11 cellular contexts compared by ENCODE assay signal in the genomic region with DNA sequence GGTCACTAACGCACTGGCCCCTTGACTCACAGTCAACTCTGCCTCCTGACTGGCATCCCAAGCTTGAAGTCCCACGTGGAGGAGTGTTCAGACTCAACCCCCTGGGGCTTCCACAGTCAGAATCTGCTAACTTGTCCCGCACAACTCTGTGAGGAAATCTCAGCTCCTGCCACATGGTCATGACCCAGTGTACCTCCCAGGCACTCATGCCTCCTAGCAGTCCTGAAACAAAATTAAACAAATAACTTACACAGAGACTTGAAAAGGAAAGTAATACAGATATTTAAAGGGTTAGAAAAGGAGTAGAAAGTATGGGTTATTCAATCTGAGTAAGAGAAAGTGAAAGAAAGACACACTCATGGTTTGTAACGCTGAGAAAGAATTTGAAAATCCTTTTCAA.
DNase-seq lines count a peak whose midpoint lies in the region; ATAC-seq, FAIRE-seq and TF ChIP-seq lines count a peak whose summit lies in the region.
"Had no signal": no experiment of that assay in that cellular context is flagged by ENCODE, and none has a peak within 500 bp of the region (broad histone marks: within the 10 kb centered on the region; RNA-seq: fewer than 3 reads in every experiment).

No MANE protein-coding gene starts in this region.

- H2AFZ ChIP-seq in mammary epithelial cell (ENCODE audit: low read depth, low read length): no peak overlapping the region
- H2AFZ ChIP-seq in GM12878 (ENCODE audit: control insufficient read depth, low read depth, low read length): peak overlapping the region; percentile 33
- H2AFZ ChIP-seq: GM23248 had no signal

- no peaks in the 10 kb centered on the region for H3K9me3 Mint-ChIP-seq in MCF 10A (ENCODE audit: unreplicated experiment)

- POLR2A ChIA-PET in MCF 10A (lab: Yijun Ruan, JAX) (interaction anchor here (0.7 to 1.8 kb wide), 6 partner anchors 9 to 504 kb away, joined by 3 to 6 read pairs (median 4); no protein-coding TSS in a partner anchor), GM12878 (lab: Charles Lee) (no interaction called here)

- H3K36me3 ChIP-seq in mammary epithelial cell (ENCODE audit: insufficient read depth, low read length) (no peaks in the 10 kb centered on the region), GM12878 (ENCODE audit: control insufficient read depth in 2 of 2, insufficient read depth in 2 of 2, low read length in 1 of 2) (peaks cover 0 to 2% of the 10 kb centered on the region in 2 experiments; a peak in 1 of 4 replicates), stomach (peaks cover 0 to 20% (median 5%) of the 10 kb centered on the region in 4 donors), pancreas (no peaks in the 10 kb centered on the region)

- TF ChIP-seq EP300 in GM12878 (IDR thresholded peaks at IDR 0.05; ENCODE audit: borderline replicate concordance in 1 of 2, control insufficient read depth in 1 of 2, low read depth in 2 of 2, low read length in 2 of 2) (no peak), stomach (IDR thresholded peaks at IDR 0.05) (no peak)

- H3K4me3 ChIP-seq in mammary epithelial cell (replicated peaks in 1 of 3; ENCODE audit: insufficient read depth in 1 of 3, low read depth in 2 of 3, low read length in 3 of 3) (no peak overlapping the region), GM12878 (peak overlapping the region; percentile 38; the same call in 1 of the 2 replicates), stomach (no peak overlapping the region), pancreas (no peak overlapping the region)
- H3K4me3 ChIP-seq: GM23248 had no signal

- H4K20me1 ChIP-seq in mammary epithelial cell (ENCODE audit: insufficient read depth, low read length) (no peaks in the 10 kb centered on the region), GM12878 (ENCODE audit: control insufficient read depth, insufficient read depth) (no peaks in the 10 kb centered on the region)

- no peaks in the 10 kb centered on the region for H3K27me3 Mint-ChIP-seq in MCF 10A (ENCODE audit: insufficient read depth, unreplicated experiment)

- CTCF ChIA-PET in MCF 10A (lab: Yijun Ruan, JAX): interaction anchor here (0.6 to 2.3 kb wide), 14 partner anchors 13 to 639 kb away, joined by 3 to 10 read pairs (median 4); no protein-coding TSS in a partner anchor
- CTCF ChIA-PET in mammary epithelial cell (lab: Charles Lee; ENCODE audit: low non-redundant PET): no interaction called here
- CTCF ChIA-PET in GM12878 (lab: Yijun Ruan, JAX): interaction anchor here (0.8 to 2.2 kb wide), 3 partner anchors 9 to 243 kb away, joined by 3 to 8 read pairs (median 4); no protein-coding TSS in a partner anchor

- BruUV-seq in MCF 10A (replicated peaks; lab: Mats Ljungman, UMichigan) (no TSS peak), mammary epithelial cell (replicated peaks; lab: Mats Ljungman, UMichigan) (no TSS peak), GM12878 (replicated peaks; lab: Mats Ljungman, UMichigan) (no TSS peak)

- H3K4me3 Mint-ChIP-seq in MCF 10A (ENCODE audit: unreplicated experiment): peak overlapping the region; percentile 55

- SMC1A ChIA-PET in GM12878 (lab: Charles Lee; ENCODE audit: uncharacterized antibody, unreplicated experiment): interaction anchor here (0.9 to 2.9 kb wide), 4 partner anchors 10 to 243 kb away, joined by 3 to 9 read pairs (median 4); no protein-coding TSS in a partner anchor

- in situ Hi-C loops in mammary epithelial cell (cut with MboI; ENCODE audit: low sequenced_read_pairs in 2 of 2) (loop anchor here in 1 of 2 donors (25.0 kb wide), 2 partner anchors 498 to 527 kb away; a partner anchor contains a TSS), GM12878 (cut with MboI) (no loop called here)

- H3K4me2 ChIP-seq in mammary epithelial cell (ENCODE audit: insufficient read depth, low read depth, low read length) (no peak overlapping the region), GM12878 (ENCODE audit: control insufficient read depth, insufficient read depth) (peak overlapping the region; percentile 68)

- peaks cover 4% of the 10 kb centered on the region for H3K36me3 Mint-ChIP-seq in MCF 10A (ENCODE audit: insufficient read depth, unreplicated experiment)

- H3K27ac ChIP-seq in mammary epithelial cell (ENCODE audit: insufficient read depth, low read depth, low read length) (no peak overlapping the region), GM12878 (ENCODE audit: control insufficient read depth, insufficient read depth) (peak overlapping the region; percentile 51), stomach (peak overlapping the region in 3 of 5 donors; percentile 14 to 58 (median 16)), pancreas (no peak overlapping the region)
- H3K27ac ChIP-seq: C4-2B, GM23248 had no signal

- TF ChIP-seq POLR2A in GM12878 (IDR thresholded peaks at IDR 0.05; ENCODE audit: low read depth, low read length) (no peak), stomach (IDR thresholded peaks at IDR 0.05) (no peak)

- dilution Hi-C loops in mammary epithelial cell (cut with HindIII; ENCODE audit: low sequenced_read_pairs): no loop called here

- no peaks in the 10 kb centered on the region for H3K9me3 ChIP-seq in mammary epithelial cell (replicated peaks; ENCODE audit: insufficient read depth, low read length)
- H3K9me3 ChIP-seq in GM12878 (replicated peaks; ENCODE audit: control insufficient read depth, insufficient read depth, low read length): no peaks in the 10 kb centered on the region
- no peaks in the 10 kb centered on the region for H3K9me3 ChIP-seq in stomach
- no peaks in the 10 kb centered on the region for H3K9me3 ChIP-seq in pancreas

- 80% methylated on average over 4 of the region's 4 CpGs for WGBS in mammary epithelial cell (ENCODE audit: low coverage, missing lambda C conversion rate)
- WGBS in GM12878 (ENCODE audit: insufficient coverage, insufficient replicate concordance, low lambda C conversion rate, missing lambda C conversion rate): 25% methylated on average over 4 of the region's 4 CpGs
- 60 to 66% (median 64%) methylated on average over 4 of the region's 4 CpGs for WGBS in stomach, 5 donors
- WGBS in pancreas, 2 donors: 86 to 89% methylated on average over 4 of the region's 4 CpGs

- H3K4me1 ChIP-seq in mammary epithelial cell (ENCODE audit: insufficient read depth, low read length) (peaks cover 8% of the 10 kb centered on the region), GM12878 (ENCODE audit: control insufficient read depth, insufficient read depth, low read length) (peaks cover 7% of the 10 kb centered on the region; the same call in 1 of the 2 replicates), stomach (peaks cover 5 to 16% (median 14%) of the 10 kb centered on the region in 4 donors), pancreas (peaks cover 0 to 7% (median 6%) of the 10 kb centered on the region in 3 donors)

- DNase-seq in MCF 10A (ENCODE audit: unreplicated experiment): peak; percentile 17
- no peak for DNase-seq in mammary epithelial cell
- DNase-seq in GM12878 (ENCODE audit: low read depth, low spot score): peak; percentile 1
- no peak for DNase-seq in stomach
- DNase-seq in pancreas: no peak
- no peak for DNase-seq in SHP77 (lab: John Stamatoyannopoulos, UW)
- DNase-seq in HPDE6-E6E7 (ENCODE audit: extremely low spot score): no peak
- DNase-seq: MM.1S had no signal

- no peak for TF ChIP-seq CTCF in MCF 10A (IDR thresholded peaks at IDR 0.05; ENCODE audit: unreplicated experiment)
- no peak for TF ChIP-seq CTCF in mammary epithelial cell (conservative IDR thresholded peaks at IDR 0.05 in 1 of 2, IDR thresholded peaks at IDR 0.05 in 1 of 2; ENCODE audit: extremely low read depth in 1 of 2, insufficient read depth in 1 of 2, low read depth in 1 of 2, low read length in 2 of 2)
- TF ChIP-seq CTCF in GM12878 (IDR thresholded peaks at IDR 0.05 in 2 of 3, conservative IDR thresholded peaks at IDR 0.05 in 1 of 3; ENCODE audit: control insufficient read depth in 2 of 3, extremely low read depth in 1 of 3, insufficient read depth in 1 of 3, low read depth in 3 of 3, low read length in 3 of 3): no peak
- TF ChIP-seq CTCF in stomach (IDR thresholded peaks at IDR 0.05): no peak
- no peak for TF ChIP-seq CTCF in pancreas (IDR thresholded peaks at IDR 0.05)

- H3K4me1 Mint-ChIP-seq in MCF 10A (ENCODE audit: insufficient read depth, unreplicated experiment): peaks cover 16% of the 10 kb centered on the region

- peak; percentile 63 for ATAC-seq in HG03108 (IDR thresholded peaks at IDR 0.05; ENCODE audit: unreplicated experiment)
- peak; percentile 89 for ATAC-seq in GM12878
- ATAC-seq in pancreas: no peak

- peaks cover 5% of the 10 kb centered on the region for H3K79me2 ChIP-seq in mammary epithelial cell (ENCODE audit: insufficient read depth, low read length)
- no peaks in the 10 kb centered on the region for H3K79me2 ChIP-seq in GM12878 (ENCODE audit: control insufficient read depth, insufficient read depth, low read length)

- RAD21 ChIA-PET in GM12878 (lab: Charles Lee; ENCODE audit: unreplicated experiment): no interaction called here

- intact Hi-C loops in MCF 10A (cut with micrococcal nuclease) (no loop called here), mammary epithelial cell (cut with micrococcal nuclease) (no loop called here), GM12878 (cut with micrococcal nuclease; ENCODE audit: unreplicated experiment) (loop anchor here (2.0 kb wide), 1 partner anchor 76 kb away; no protein-coding TSS in a partner anchor), stomach (cut with DNase I; ENCODE audit: low total_unique reads) (no loop called here), pancreas (cut with DNase I) (no loop called here)

- TF ChIP-seq RAD21 in GM12878 (IDR thresholded peaks at IDR 0.05; ENCODE audit: insufficient read depth, low read depth, low read length): no peak

- H3K9ac ChIP-seq in mammary epithelial cell (ENCODE audit: insufficient read depth, low read length): no peak overlapping the region
- no peak overlapping the region for H3K9ac ChIP-seq in GM12878 (ENCODE audit: control insufficient read depth, insufficient read depth, low read length)
- H3K9ac ChIP-seq: GM23248 had no signal

- H3K27me3 ChIP-seq in mammary epithelial cell (ENCODE audit: insufficient read depth, low read length) (no peaks in the 10 kb centered on the region), GM12878 (replicated peaks in 1 of 2; ENCODE audit: control insufficient read depth in 2 of 2, insufficient read depth in 2 of 2, low read length in 1 of 2) (no peaks in the 10 kb centered on the region), stomach (no peaks in the 10 kb centered on the region), pancreas (no peaks in the 10 kb centered on the region)

- peak overlapping the region; percentile 75 for H3K27ac Mint-ChIP-seq in MCF 10A (ENCODE audit: low read depth, unreplicated experiment)

- peak; percentile 54 for FAIRE-seq in GM12878 (lab: Jason Lieb, UNC)
- no peak for FAIRE-seq in pancreas (lab: Jason Lieb, UNC)

TF ChIP-seq in GM12878, 131 proteins besides CTCF, POLR2A, EP300 and RAD21 (continues in another document):
- TF ChIP-seq MXI1 (IDR thresholded peaks at IDR 0.05; ENCODE audit: low read depth, low read length): peak; percentile 39; the same call in 1 of the 2 replicates

Comparison
In these comparisons a context has a peak if more than half of its experiments do, and no peak if none do; other contexts are left out.
1. DNase-seq: peak in MCF 10A (single experiment) and GM12878 (single experiment); none in mammary epithelial cell (single experiment), stomach (single experiment), pancreas (0 of 6), SHP77 (0 of 2) and HPDE6-E6E7 (single experiment).
2. H3K27ac ChIP-seq: peak in GM12878 (single experiment) and stomach (3 of 5); none in mammary epithelial cell (single experiment) and pancreas (0 of 4).
3. ATAC-seq: peak in HG03108 (single experiment) and GM12878 (single experiment); none in pancreas (0 of 4).